In the genomic region with DNA sequence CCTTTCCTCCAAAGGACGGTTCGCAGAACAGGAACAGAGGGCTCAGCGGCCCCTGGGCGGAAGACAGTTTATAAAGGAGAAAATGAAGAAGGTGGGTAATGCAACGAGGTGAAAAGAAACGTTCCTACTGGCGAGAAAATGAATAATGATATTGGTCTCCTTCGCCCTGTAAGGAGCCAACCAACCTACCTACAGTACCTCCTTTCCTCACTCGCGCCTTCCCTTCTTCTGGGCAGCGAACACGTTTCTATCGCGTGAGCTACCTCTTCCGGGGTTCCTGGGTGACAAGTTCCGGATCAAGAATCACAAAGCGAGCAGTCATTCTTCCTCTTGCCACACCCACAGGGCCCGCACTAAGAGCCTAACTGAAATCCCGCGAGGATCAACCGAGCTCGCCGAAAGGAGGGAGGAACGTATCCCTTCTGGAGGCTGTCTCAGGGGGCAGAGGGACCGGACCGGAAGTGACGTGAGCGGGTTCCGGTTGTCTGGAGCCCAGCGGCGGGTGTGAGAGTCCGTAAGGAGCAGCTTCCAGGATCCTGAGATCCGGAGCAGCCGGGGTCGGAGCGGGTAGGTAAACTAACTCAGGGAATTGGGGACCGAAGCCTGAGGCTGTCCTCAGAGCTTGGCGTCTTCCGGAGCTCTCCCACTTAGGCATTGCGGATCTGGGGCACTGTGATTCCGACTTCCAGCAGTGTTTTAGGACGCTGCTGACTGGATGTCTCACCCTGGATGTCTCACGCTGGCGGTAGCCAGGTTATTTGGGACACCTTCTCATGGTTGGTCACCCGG, we compare ENCODE assay signal across 1 cellular context.
TF ChIP-seq lines count a peak whose summit lies in the region.

A gene (minus strand): TSS at position 249 of the 789 bp plus-strand sequence. CDS start 9,452 bp downstream, outside the sequence.
A gene (plus strand): TSS at position 473 of the 789 bp plus-strand sequence. CDS start 23,793 bp downstream, outside the sequence.

TF ChIP-seq in K562, 482 proteins besides CTCF, POLR2A, EP300 and RAD21 (continued from another document and continues in another):
- TF ChIP-seq NFRKB (IDR thresholded peaks at IDR 0.05; ENCODE audit: low read depth) (peak; percentile 81), SETDB1 (IDR thresholded peaks at IDR 0.05; ENCODE audit: low read length) (no peak), MTA3 (IDR thresholded peaks at IDR 0.05; ENCODE audit: borderline replicate concordance) (peak; percentile 76; the same call in 1 of the 2 replicates), TAF7 (tag; IDR thresholded peaks at IDR 0.05) (peak; percentile 78), ATF1 (CRISPR knock-in tag; IDR thresholded peaks at IDR 0.05) (no peak), ATF1 (tag; IDR thresholded peaks at IDR 0.05) (peak; percentile 97), ARHGAP35 (IDR thresholded peaks at IDR 0.05; ENCODE audit: partially characterized antibody) (no peak), FOXP1 (CRISPR knock-in tag; IDR thresholded peaks at IDR 0.05) (0 out of 2 replicates have a peak, but pooled peaks have one; percentile 68), KLF6 (CRISPR knock-in tag; IDR thresholded peaks at IDR 0.05; ENCODE audit: borderline replicate concordance) (peak; percentile 29; the same call in 1 of the 2 replicates), NCOA4 (IDR thresholded peaks at IDR 0.05; ENCODE audit: partially characterized antibody) (no peak), POLR2AphosphoS2 (IDR thresholded peaks at IDR 0.05; ENCODE audit: low read length) (0 out of 2 replicates have a peak, but pooled peaks have one; percentile 79), ZNF12 (CRISPR knock-in tag; IDR thresholded peaks at IDR 0.05) (no peak), CXXC5 (CRISPR knock-in tag; IDR thresholded peaks at IDR 0.05) (peak; percentile 65), BMI1 (IDR thresholded peaks at IDR 0.05; ENCODE audit: low read length) (no peak), ZBTB1 (CRISPR knock-in tag; IDR thresholded peaks at IDR 0.05; ENCODE audit: borderline replicate concordance, low read depth) (peak; percentile 52), SAP30 (IDR thresholded peaks at IDR 0.05; ENCODE audit: borderline replicate concordance, insufficient read depth, low read depth, low read length, poor library complexity, severe bottlenecking) (peak; percentile 96), ZNF668 (CRISPR knock-in tag; IDR thresholded peaks at IDR 0.05) (no peak), MTA2 (IDR thresholded peaks at IDR 0.05; ENCODE audit: low read depth) (peak; percentile 59), NR2C2 (CRISPR knock-in tag; IDR thresholded peaks at IDR 0.05) (peak; percentile 96), NR2C2 (tag; IDR thresholded peaks at IDR 0.05) (peak; percentile 99), HNRNPLL (IDR thresholded peaks at IDR 0.05; ENCODE audit: low read depth, low read length, poor library complexity, severe bottlenecking) (peak; percentile 44), SPI1 (IDR thresholded peaks at IDR 0.05; ENCODE audit: borderline replicate concordance, low read depth, low read length) (0 out of 2 replicates have a peak, but pooled peaks have one; percentile 30), POLR2B (IDR thresholded peaks at IDR 0.05; ENCODE audit: low read depth, partially characterized antibody) (peak; percentile 91), ZNF778 (CRISPR knock-in tag; IDR thresholded peaks at IDR 0.05) (no peak), MAFG (tag; conservative IDR thresholded peaks at IDR 0.05) (peak; percentile 48), ZNF586 (CRISPR knock-in tag; conservative IDR thresholded peaks at IDR 0.05) (no peak), TOE1 (IDR thresholded peaks at IDR 0.05; ENCODE audit: borderline replicate concordance) (0 out of 2 replicates have a peak, but pooled peaks have one; percentile 61), TOE1 (CRISPR knock-in tag; IDR thresholded peaks at IDR 0.05; ENCODE audit: borderline replicate concordance, low read depth) (no peak), ETS2 (tag; IDR thresholded peaks at IDR 0.05; ENCODE audit: borderline replicate concordance, poor library complexity, severe bottlenecking) (no peak), POLR2AphosphoS5 (IDR thresholded peaks at IDR 0.05; ENCODE audit: control insufficient read depth, insufficient read depth, low read depth, low read length) (peak; percentile 96)
- TF ChIP-seq, protein P1, sequence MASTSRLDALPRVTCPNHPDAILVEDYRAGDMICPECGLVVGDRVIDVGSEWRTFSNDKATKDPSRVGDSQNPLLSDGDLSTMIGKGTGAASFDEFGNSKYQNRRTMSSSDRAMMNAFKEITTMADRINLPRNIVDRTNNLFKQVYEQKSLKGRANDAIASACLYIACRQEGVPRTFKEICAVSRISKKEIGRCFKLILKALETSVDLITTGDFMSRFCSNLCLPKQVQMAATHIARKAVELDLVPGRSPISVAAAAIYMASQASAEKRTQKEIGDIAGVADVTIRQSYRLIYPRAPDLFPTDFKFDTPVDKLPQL (IDR thresholded peaks at IDR 0.05; ENCODE audit: extremely low read depth, insufficient read length) = peak; percentile 9
- TF ChIP-seq, protein P2, sequence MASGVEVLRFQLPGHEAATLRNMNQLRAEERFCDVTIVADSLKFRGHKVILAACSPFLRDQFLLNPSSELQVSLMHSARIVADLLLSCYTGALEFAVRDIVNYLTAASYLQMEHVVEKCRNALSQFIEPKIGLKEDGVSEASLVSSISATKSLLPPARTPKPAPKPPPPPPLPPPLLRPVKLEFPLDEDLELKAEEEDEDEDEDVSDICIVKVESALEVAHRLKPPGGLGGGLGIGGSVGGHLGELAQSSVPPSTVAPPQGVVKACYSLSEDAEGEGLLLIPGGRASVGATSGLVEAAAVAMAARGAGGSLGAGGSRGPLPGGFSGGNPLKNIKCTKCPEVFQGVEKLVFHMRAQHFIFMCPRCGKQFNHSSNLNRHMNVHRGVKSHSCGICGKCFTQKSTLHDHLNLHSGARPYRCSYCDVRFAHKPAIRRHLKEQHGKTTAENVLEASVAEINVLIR (CRISPR knock-in tag; IDR thresholded peaks at IDR 0.05) = peak; percentile 91
- TF ChIP-seq, protein P3, sequence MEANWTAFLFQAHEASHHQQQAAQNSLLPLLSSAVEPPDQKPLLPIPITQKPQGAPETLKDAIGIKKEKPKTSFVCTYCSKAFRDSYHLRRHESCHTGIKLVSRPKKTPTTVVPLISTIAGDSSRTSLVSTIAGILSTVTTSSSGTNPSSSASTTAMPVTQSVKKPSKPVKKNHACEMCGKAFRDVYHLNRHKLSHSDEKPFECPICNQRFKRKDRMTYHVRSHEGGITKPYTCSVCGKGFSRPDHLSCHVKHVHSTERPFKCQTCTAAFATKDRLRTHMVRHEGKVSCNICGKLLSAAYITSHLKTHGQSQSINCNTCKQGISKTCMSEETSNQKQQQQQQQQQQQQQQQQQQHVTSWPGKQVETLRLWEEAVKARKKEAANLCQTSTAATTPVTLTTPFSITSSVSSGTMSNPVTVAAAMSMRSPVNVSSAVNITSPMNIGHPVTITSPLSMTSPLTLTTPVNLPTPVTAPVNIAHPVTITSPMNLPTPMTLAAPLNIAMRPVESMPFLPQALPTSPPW (CRISPR knock-in tag; IDR thresholded peaks at IDR 0.05) = peak; percentile 74
- TF ChIP-seq, protein P4, sequence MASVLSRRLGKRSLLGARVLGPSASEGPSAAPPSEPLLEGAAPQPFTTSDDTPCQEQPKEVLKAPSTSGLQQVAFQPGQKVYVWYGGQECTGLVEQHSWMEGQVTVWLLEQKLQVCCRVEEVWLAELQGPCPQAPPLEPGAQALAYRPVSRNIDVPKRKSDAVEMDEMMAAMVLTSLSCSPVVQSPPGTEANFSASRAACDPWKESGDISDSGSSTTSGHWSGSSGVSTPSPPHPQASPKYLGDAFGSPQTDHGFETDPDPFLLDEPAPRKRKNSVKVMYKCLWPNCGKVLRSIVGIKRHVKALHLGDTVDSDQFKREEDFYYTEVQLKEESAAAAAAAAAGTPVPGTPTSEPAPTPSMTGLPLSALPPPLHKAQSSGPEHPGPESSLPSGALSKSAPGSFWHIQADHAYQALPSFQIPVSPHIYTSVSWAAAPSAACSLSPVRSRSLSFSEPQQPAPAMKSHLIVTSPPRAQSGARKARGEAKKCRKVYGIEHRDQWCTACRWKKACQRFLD (CRISPR knock-in tag; IDR thresholded peaks at IDR 0.05) = peak; percentile 85; the same call in 1 of the 2 replicates
- TF ChIP-seq, protein P5, sequence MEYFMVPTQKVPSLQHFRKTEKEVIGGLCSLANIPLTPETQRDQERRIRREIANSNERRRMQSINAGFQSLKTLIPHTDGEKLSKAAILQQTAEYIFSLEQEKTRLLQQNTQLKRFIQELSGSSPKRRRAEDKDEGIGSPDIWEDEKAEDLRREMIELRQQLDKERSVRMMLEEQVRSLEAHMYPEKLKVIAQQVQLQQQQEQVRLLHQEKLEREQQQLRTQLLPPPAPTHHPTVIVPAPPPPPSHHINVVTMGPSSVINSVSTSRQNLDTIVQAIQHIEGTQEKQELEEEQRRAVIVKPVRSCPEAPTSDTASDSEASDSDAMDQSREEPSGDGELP (CRISPR knock-in tag; IDR thresholded peaks at IDR 0.05; ENCODE audit: borderline replicate concordance) = peak; percentile 40
- TF ChIP-seq, protein P6, sequence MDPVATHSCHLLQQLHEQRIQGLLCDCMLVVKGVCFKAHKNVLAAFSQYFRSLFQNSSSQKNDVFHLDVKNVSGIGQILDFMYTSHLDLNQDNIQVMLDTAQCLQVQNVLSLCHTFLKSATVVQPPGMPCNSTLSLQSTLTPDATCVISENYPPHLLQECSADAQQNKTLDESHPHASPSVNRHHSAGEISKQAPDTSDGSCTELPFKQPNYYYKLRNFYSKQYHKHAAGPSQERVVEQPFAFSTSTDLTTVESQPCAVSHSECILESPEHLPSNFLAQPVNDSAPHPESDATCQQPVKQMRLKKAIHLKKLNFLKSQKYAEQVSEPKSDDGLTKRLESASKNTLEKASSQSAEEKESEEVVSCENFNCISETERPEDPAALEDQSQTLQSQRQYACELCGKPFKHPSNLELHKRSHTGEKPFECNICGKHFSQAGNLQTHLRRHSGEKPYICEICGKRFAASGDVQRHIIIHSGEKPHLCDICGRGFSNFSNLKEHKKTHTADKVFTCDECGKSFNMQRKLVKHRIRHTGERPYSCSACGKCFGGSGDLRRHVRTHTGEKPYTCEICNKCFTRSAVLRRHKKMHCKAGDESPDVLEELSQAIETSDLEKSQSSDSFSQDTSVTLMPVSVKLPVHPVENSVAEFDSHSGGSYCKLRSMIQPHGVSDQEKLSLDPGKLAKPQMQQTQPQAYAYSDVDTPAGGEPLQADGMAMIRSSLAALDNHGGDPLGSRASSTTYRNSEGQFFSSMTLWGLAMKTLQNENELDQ (CRISPR knock-in tag; IDR thresholded peaks at IDR 0.05; ENCODE audit: borderline replicate concordance) = 0 out of 2 replicates have a peak, but pooled peaks have one; percentile 58
- TF ChIP-seq, protein P7, sequence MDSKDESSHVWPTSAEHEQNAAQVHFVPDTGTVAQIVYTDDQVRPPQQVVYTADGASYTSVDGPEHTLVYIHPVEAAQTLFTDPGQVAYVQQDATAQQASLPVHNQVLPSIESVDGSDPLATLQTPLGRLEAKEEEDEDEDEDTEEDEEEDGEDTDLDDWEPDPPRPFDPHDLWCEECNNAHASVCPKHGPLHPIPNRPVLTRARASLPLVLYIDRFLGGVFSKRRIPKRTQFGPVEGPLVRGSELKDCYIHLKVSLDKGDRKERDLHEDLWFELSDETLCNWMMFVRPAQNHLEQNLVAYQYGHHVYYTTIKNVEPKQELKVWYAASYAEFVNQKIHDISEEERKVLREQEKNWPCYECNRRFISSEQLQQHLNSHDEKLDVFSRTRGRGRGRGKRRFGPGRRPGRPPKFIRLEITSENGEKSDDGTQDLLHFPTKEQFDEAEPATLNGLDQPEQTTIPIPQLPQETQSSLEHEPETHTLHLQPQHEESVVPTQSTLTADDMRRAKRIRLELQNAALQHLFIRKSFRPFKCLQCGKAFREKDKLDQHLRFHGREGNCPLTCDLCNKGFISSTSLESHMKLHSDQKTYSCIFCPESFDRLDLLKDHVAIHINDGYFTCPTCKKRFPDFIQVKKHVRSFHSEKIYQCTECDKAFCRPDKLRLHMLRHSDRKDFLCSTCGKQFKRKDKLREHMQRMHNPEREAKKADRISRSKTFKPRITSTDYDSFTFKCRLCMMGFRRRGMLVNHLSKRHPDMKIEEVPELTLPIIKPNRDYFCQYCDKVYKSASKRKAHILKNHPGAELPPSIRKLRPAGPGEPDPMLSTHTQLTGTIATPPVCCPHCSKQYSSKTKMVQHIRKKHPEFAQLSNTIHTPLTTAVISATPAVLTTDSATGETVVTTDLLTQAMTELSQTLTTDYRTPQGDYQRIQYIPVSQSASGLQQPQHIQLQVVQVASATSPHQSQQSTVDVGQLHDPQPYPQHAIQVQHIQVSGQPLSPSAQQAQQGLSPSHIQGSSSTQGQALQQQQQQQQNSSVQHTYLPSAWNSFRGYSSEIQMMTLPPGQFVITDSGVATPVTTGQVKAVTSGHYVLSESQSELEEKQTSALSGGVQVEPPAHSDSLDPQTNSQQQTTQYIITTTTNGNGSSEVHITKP (IDR thresholded peaks at IDR 0.05; ENCODE audit: partially characterized antibody) = peak; percentile 52
- TF ChIP-seq, protein P8, sequence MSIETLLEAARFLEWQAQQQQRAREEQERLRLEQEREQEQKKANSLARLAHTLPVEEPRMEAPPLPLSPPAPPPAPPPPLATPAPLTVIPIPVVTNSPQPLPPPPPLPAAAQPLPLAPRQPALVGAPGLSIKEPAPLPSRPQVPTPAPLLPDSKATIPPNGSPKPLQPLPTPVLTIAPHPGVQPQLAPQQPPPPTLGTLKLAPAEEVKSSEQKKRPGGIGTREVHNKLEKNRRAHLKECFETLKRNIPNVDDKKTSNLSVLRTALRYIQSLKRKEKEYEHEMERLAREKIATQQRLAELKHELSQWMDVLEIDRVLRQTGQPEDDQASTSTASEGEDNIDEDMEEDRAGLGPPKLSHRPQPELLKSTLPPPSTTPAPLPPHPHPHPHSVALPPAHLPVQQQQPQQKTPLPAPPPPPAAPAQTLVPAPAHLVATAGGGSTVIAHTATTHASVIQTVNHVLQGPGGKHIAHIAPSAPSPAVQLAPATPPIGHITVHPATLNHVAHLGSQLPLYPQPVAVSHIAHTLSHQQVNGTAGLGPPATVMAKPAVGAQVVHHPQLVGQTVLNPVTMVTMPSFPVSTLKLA (conservative IDR thresholded peaks at IDR 0.05) = peak; percentile 97 to 99
- TF ChIP-seq, protein P9, sequence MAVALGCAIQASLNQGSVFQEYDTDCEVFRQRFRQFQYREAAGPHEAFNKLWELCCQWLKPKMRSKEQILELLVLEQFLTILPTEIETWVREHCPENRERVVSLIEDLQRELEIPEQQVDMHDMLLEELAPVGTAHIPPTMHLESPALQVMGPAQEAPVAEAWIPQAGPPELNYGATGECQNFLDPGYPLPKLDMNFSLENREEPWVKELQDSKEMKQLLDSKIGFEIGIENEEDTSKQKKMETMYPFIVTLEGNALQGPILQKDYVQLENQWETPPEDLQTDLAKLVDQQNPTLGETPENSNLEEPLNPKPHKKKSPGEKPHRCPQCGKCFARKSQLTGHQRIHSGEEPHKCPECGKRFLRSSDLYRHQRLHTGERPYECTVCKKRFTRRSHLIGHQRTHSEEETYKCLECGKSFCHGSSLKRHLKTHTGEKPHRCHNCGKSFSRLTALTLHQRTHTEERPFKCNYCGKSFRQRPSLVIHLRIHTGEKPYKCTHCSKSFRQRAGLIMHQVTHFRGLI (CRISPR knock-in tag; IDR thresholded peaks at IDR 0.05) = no peak
- TF ChIP-seq, protein P10, sequence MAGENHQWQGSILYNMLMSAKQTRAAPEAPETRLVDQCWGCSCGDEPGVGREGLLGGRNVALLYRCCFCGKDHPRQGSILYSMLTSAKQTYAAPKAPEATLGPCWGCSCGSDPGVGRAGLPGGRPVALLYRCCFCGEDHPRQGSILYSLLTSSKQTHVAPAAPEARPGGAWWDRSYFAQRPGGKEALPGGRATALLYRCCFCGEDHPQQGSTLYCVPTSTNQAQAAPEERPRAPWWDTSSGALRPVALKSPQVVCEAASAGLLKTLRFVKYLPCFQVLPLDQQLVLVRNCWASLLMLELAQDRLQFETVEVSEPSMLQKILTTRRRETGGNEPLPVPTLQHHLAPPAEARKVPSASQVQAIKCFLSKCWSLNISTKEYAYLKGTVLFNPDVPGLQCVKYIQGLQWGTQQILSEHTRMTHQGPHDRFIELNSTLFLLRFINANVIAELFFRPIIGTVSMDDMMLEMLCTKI (IDR thresholded peaks at IDR 0.05; ENCODE audit: partially characterized antibody) = no peak
